Comparison of ENCODE assay signal across 34 cellular contexts in the genomic region with DNA sequence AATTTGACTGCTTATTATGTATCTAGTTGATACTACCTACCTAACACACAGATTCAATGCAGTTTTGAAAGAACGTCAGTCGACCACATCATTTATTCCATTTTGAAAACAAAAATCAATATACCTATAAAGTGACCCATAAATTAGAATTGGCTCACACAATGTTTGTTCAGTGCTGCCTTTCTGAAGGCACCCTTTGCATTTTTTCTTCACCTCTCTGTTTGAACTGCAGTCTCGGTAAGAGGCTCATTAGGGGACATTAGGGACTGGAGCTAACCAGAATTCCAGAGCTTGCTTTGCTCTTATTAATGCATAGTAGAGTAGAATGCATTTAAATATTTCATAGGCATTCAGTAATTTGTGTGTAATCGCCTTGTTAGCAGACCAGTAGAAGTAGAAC.
"Had no signal": no experiment of that assay in that cellular context is flagged by ENCODE, and none has a peak within 500 bp of the region (broad histone marks: within the 10 kb centered on the region; RNA-seq: fewer than 3 reads in every experiment).

No MANE protein-coding gene starts in this region.

- H3K9me3 ChIP-seq: adrenal gland, body of pancreas, colonic mucosa, esophagus squamous epithelium, heart right ventricle, lower lobe of right lung, pancreas, prostate gland, sigmoid colon, stomach, suprapubic skin, tibial artery, upper lobe of right lung had no signal

- H3K27ac ChIP-seq: adrenal gland, body of pancreas, cardiac muscle cell, colonic mucosa, epithelial cell of prostate, esophagus squamous epithelium, heart right ventricle, lower lobe of right lung, pancreas, prostate gland, sigmoid colon, stomach, suprapubic skin, tibial artery, upper lobe of right lung had no signal

- H3K27me3 ChIP-seq: adrenal gland, body of pancreas, cardiac muscle cell, colonic mucosa, esophagus squamous epithelium, heart right ventricle, pancreas, sigmoid colon, stomach, suprapubic skin, tibial artery, upper lobe of right lung had no signal

- H3K4me3 ChIP-seq: adrenal gland, body of pancreas, cardiac muscle cell, colonic mucosa, esophagus squamous epithelium, heart right ventricle, lower lobe of right lung, pancreas, prostate gland, sigmoid colon, stomach, suprapubic skin, tibial artery, upper lobe of right lung had no signal

- H3K4me1 ChIP-seq: adrenal gland, body of pancreas, colonic mucosa, esophagus squamous epithelium, heart right ventricle, lower lobe of right lung, pancreas, prostate gland, suprapubic skin, tibial artery, upper lobe of right lung had no signal

- ATAC-seq: body of pancreas; heart right ventricle; left lobe of liver; lower lobe of right lung; naive thymus-derived CD8-positive, alpha-beta T cell; pancreas; stimulated activated naive B cell treated with anti-CD40 and anti-IgM and Interleukin-4, amounts not matched to agents 10 μg/mL and 1 μg/mL and 100 μg/mL, for 72 hours; upper lobe of right lung had no signal

- DNase-seq: activated CD4-positive, alpha-beta T cell treated with anti-CD3 and anti-CD28 coated beads for 4 hours; activated CD4-positive, alpha-beta T cell treated with anti-CD3 and anti-CD28 coated beads, Interleukin-2, amount 50 U/mL, for 4 hours; activated CD4-positive, CD25-positive, alpha-beta regulatory T cell; activated CD8-positive, alpha-beta memory T cell treated with anti-CD3 and anti-CD28 coated beads for 24 hours; activated effector memory CD4-positive, alpha-beta T cell treated with anti-CD3 and anti-CD28 coated beads, Interleukin-2, amount 50 U/mL, for 16 hours; activated naive CD4-positive, alpha-beta T cell treated with anti-CD3 and anti-CD28 coated beads for 36 hours; activated naive CD8-positive, alpha-beta T cell treated with anti-CD3 and anti-CD28 coated beads for 36 hours; adrenal gland; aorta; body of pancreas; cerebellar nuclear complex; colonic mucosa; effector CD8-positive, alpha-beta T cell; esophagus squamous epithelium; foreskin melanocyte; heart right ventricle; kidney glomerular epithelial cell; lower lobe of right lung; mesenchymal stem cell; naive thymus-derived CD8-positive, alpha-beta T cell; nucleus accumbens; pancreas; sigmoid colon; small intestine; stimulated activated CD4-positive, alpha-beta T cell treated with anti-CD3 and anti-CD28 coated beads, Interleukin-4, amount 100 ng/mL, for 24 hours; stimulated activated naive B cell treated with anti-CD40 and anti-IgM and Interleukin-4, amounts not matched to agents 10 μg/mL and 1 μg/mL and 100 μg/mL, for 72 hours; stomach; tibial artery; upper lobe of right lung had no signal

- H3K36me3 ChIP-seq: adrenal gland, cardiac muscle cell, colonic mucosa, heart right ventricle, lower lobe of right lung, pancreas, prostate gland, stomach, tibial artery, upper lobe of right lung had no signal
